Comparison of ENCODE assay signal across 16 cellular contexts in the genomic region with DNA sequence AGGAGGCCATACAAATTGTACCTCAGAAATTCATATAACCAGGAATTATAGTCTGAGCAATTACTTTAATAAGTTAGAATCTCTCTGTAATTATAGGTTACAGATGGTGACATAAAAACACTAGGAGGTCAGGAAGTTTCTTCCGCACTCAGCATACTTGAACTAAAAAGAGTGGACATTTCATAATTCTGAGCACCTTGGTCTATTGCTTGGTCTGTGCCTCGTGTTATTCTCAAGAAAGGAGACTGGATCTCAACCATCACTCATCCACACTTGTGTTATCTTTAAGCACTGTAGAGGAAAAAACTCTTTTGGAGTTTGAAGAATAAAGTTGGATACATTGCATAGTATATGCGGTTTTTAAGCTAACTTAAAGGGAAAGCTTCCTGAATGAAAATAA.
"Had no signal": no experiment of that assay in that cellular context is flagged by ENCODE, and none has a peak within 500 bp of the region (broad histone marks: within the 10 kb centered on the region; RNA-seq: fewer than 3 reads in every experiment).

No MANE protein-coding gene starts in this region.

- H3K4me1 Mint-ChIP-seq: natural killer cell; neural crest cell; stimulated activated effector memory CD8-positive, alpha-beta T cell treated with anti-CD3 and anti-CD28 coated beads, Interleukin-12 subunit alpha, Interleukin-12 subunit beta, amount 100 ng/mL, for 72 hours had no signal

- H3K9me3 ChIP-seq: mucosa of descending colon, testis had no signal

- H3K36me3 Mint-ChIP-seq: natural killer cell; stimulated activated effector memory CD8-positive, alpha-beta T cell treated with anti-CD3 and anti-CD28 coated beads, Interleukin-12 subunit alpha, Interleukin-12 subunit beta, amount 100 ng/mL, for 72 hours had no signal

- H3K4me3 Mint-ChIP-seq: natural killer cell; neural crest cell; stimulated activated effector memory CD8-positive, alpha-beta T cell treated with anti-CD3 and anti-CD28 coated beads, Interleukin-12 subunit alpha, Interleukin-12 subunit beta, amount 100 ng/mL, for 72 hours; stimulated activated naive CD8-positive, alpha-beta T cell treated with anti-CD3 and anti-CD28 coated beads, Interleukin-15, Interleukin-2, amounts not matched to agents 100 ng/mL and 50 ng/mL, for 24 hours had no signal

- H3K4me3 ChIP-seq: mucosa of descending colon, testis had no signal

- H3K9me3 Mint-ChIP-seq: natural killer cell; neural crest cell; stimulated activated effector memory CD8-positive, alpha-beta T cell treated with anti-CD3 and anti-CD28 coated beads, Interleukin-12 subunit alpha, Interleukin-12 subunit beta, amount 100 ng/mL, for 72 hours; stimulated activated naive CD8-positive, alpha-beta T cell treated with anti-CD3 and anti-CD28 coated beads, Interleukin-15, Interleukin-2, amounts not matched to agents 100 ng/mL and 50 ng/mL, for 24 hours had no signal

- H3K27ac Mint-ChIP-seq: natural killer cell; stimulated activated effector memory CD8-positive, alpha-beta T cell treated with anti-CD3 and anti-CD28 coated beads, Interleukin-12 subunit alpha, Interleukin-12 subunit beta, amount 100 ng/mL, for 72 hours; stimulated activated naive CD8-positive, alpha-beta T cell treated with anti-CD3 and anti-CD28 coated beads, Interleukin-15, Interleukin-2, amounts not matched to agents 100 ng/mL and 50 ng/mL, for 24 hours had no signal

- DNase-seq: cerebellar nuclear complex; dermis blood vessel endothelial cell; foreskin melanocyte; glutamatergic neuron; left colon; mucosa of descending colon; natural killer cell; posterior cingulate gyrus; right cardiac atrium; stimulated activated CD4-positive, alpha-beta T cell treated with anti-CD3 and anti-CD28 coated beads, Interleukin-4, amount 100 ng/mL, for 1 hour; stimulated activated CD8-positive, alpha-beta memory T cell treated with anti-CD3 and anti-CD28 coated beads, Interleukin-4, amount 100 ng/mL, for 48 hours; testis; trophoblast cell had no signal

- H3K27ac ChIP-seq: testis had no signal

- H3K27me3 ChIP-seq: testis had no signal

- ATAC-seq: left colon; mucosa of descending colon; natural killer cell; stimulated activated effector memory CD8-positive, alpha-beta T cell treated with anti-CD3 and anti-CD28 coated beads, Interleukin-12 subunit alpha, Interleukin-12 subunit beta, amount 100 ng/mL, for 72 hours had no signal
